In the genomic region with DNA sequence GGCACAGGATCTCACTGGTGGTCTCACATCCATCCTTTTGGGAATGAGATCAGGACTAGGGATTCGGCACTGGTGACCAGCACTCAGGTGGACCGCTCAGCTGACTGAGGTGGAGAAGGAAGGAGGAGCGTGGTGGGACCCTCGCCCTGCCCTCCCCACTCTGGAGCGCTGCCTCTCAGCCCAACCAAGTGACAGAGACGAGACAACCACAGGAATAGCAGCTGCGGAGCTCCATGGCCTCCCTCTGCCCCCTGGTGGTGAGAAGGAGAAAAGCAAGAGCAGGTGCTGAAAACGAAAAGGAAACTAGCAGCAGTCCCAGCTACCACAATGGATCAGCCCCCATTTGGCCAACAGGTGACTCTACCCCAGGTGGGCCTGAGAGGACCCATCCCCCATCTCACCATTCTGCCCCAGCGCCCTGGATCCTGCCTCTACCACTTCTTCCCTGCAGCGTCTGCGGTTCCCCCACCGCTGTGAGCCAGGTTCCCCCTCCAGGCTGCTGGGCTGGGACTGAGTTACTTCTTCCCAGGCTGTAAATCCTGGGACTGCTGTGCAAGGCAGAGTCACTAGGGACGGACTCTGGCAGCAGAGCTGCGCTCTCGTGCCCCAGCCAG, we compare ENCODE assay signal across 8 cellular contexts. TPM values are rescaled to one million over a fixed set of nuclear protein-coding genes. Genes with fewer than 3 reads are reported as not detected.
DNase-seq lines count a peak whose midpoint lies in the region; ATAC-seq, FAIRE-seq and TF ChIP-seq lines count a peak whose summit lies in the region.
"Not testable (repeated sequence)": the region's sequence is repeated elsewhere in the genome, so short reads cannot be mapped to it uniquely, and the experiment has no call there.

A gene with protein sequence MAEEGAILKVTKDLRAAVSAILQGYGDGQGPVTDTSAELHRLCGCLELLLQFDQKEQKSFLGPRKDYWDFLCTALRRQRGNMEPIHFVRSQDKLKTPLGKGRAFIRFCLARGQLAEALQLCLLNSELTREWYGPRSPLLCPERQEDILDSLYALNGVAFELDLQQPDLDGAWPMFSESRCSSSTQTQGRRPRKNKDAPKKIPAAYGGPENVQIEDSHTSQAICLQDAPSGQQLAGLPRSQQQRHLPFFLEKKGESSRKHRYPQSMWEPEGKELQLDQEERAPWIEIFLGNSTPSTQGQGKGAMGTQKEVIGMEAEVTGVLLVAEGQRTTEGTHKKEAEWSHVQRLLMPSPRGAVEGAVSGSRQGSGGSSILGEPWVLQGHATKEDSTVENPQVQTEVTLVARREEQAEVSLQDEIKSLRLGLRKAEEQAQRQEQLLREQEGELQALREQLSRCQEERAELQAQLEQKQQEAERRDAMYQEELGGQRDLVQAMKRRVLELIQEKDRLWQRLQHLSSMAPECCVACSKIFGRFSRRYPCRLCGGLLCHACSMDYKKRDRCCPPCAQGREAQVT (plus strand): TSS at position 533 of the 614 bp plus-strand sequence. CDS start 1,353 bp downstream, outside the sequence.

- H3K4me1 ChIP-seq in BLaER1: peaks cover 19% of the 10 kb centered on the region
- not testable (repeated sequence) for H3K4me1 ChIP-seq in HepG2 (ENCODE audit: insufficient read depth, low read length)

- H3K27me3 ChIP-seq in BLaER1: not testable (repeated sequence)
- peaks cover 9 to 62% of the 10 kb centered on the region in 2 experiments; a peak in 4 of 5 replicates for H3K27me3 ChIP-seq in HepG2 (ENCODE audit: control insufficient read depth in 1 of 2, insufficient read depth in 2 of 2, low read length in 2 of 2)

- WGBS in HepG2 (ENCODE audit: low lambda C conversion rate): 13% methylated on average over 14 of the region's 15 CpGs

- not testable (repeated sequence) for BruUV-seq in HepG2 (replicated peaks; lab: Mats Ljungman, UMichigan)

- CTCF ChIA-PET in HepG2 (lab: Yijun Ruan, JAX; ENCODE audit: low intra/inter-chr PET ratio, low total read pairs): interaction anchor here (1.1 kb wide), 1 partner anchor 283 kb away, joined by 4 read pairs; no protein-coding TSS in a partner anchor

- H3K9me3 Mint-ChIP-seq in activated CD4-positive, alpha-beta T cell treated with anti-CD3 and anti-CD28 coated beads, Interleukin-2, amount 10 ng/mL, durations not matched to agents 24 days and 14 days; dendritic cell treated with granulocyte-macrophage colony-stimulating factor and Interleukin-4, amounts not matched to agents 40 ng/mL and 50 ng/mL, for 4 days: not testable (repeated sequence)

- not testable (repeated sequence) for H3K36me3 Mint-ChIP-seq in activated CD4-positive, alpha-beta T cell treated with anti-CD3 and anti-CD28 coated beads, Interleukin-2, amount 10 ng/mL, durations not matched to agents 24 days and 14 days (ENCODE audit: low read depth)
- H3K36me3 Mint-ChIP-seq in dendritic cell treated with granulocyte-macrophage colony-stimulating factor and Interleukin-4, amounts not matched to agents 40 ng/mL and 50 ng/mL, for 4 days (ENCODE audit: low read depth): peaks cover 53% of the 10 kb centered on the region

- not testable (repeated sequence) for H3K4me3 ChIP-seq in BLaER1
- H3K4me3 ChIP-seq in HepG2 (replicated peaks in 1 of 3; ENCODE audit: insufficient read depth in 1 of 3, low read depth in 2 of 3, low read length in 3 of 3): peak within 1 kb of the TSS in 1 of 3 experiments; percentile 52; a peak in 1 of 6 replicates

- not testable (repeated sequence) for H3K9me3 ChIP-seq in BLaER1; HepG2 (ENCODE audit: low read length)

- H4K20me1 ChIP-seq in BLaER1; HepG2 (ENCODE audit: insufficient read depth, low read length): not testable (repeated sequence)

- not testable (repeated sequence) for H3K9ac ChIP-seq in BLaER1; HepG2 (ENCODE audit: insufficient read depth, low read depth, low read length)

- peak; percentile 98 for FAIRE-seq in HepG2 (lab: Jason Lieb, UNC)

- peaks cover 21% of the 10 kb centered on the region for H3K4me1 Mint-ChIP-seq in activated CD4-positive, alpha-beta T cell treated with anti-CD3 and anti-CD28 coated beads, Interleukin-2, amount 10 ng/mL, durations not matched to agents 24 days and 14 days
- H3K4me1 Mint-ChIP-seq in dendritic cell treated with granulocyte-macrophage colony-stimulating factor and Interleukin-4, amounts not matched to agents 40 ng/mL and 50 ng/mL, for 4 days (ENCODE audit: low read depth): peaks cover 95% of the 10 kb centered on the region

- H3K4me3 Mint-ChIP-seq in activated CD4-positive, alpha-beta T cell treated with anti-CD3 and anti-CD28 coated beads, Interleukin-2, amount 10 ng/mL, durations not matched to agents 24 days and 14 days: peak within 1 kb of the TSS; percentile 72
- H3K4me3 Mint-ChIP-seq in dendritic cell treated with granulocyte-macrophage colony-stimulating factor and Interleukin-4, amounts not matched to agents 40 ng/mL and 50 ng/mL, for 4 days: peak within 1 kb of the TSS; percentile 78

- TF ChIP-seq EP300 in HepG2 (IDR thresholded peaks at IDR 0.05; ENCODE audit: low read depth in 2 of 2, low read length in 2 of 2); HepG2 (CRISPR knock-in tag; IDR thresholded peaks at IDR 0.05; ENCODE audit: borderline replicate concordance): not testable (repeated sequence)

- not testable (repeated sequence) for TF ChIP-seq POLR2A in HepG2 (IDR thresholded peaks at IDR 0.05; ENCODE audit: insufficient read depth in 1 of 2, low read depth in 2 of 2, low read length in 2 of 2)

- DNase-seq in NCI-H524 treated with DMSO at 0.1 percent for 48 hours (lab: John Stamatoyannopoulos, UW) (peak; percentile 3), HepG2 (ENCODE audit: low spot score) (peak; percentile 64)
- DNase-seq in activated CD4-positive, alpha-beta T cell treated with anti-CD3 and anti-CD28 coated beads, Interleukin-2, amount 10 ng/mL, durations not matched to agents 24 days and 14 days: peak; percentile 92
- DNase-seq in stimulated activated CD4-positive, alpha-beta T cell treated with anti-CD3 and anti-CD28 coated beads, Interleukin-2, amount 100 ng/mL, for 4 hours (ENCODE audit: low read depth): peak; percentile 54

- not testable (repeated sequence) for H3K36me3 ChIP-seq in BLaER1; HepG2 (replicated peaks in 1 of 2; ENCODE audit: control insufficient read depth in 1 of 2, insufficient read depth in 2 of 2, low read length in 2 of 2)

- POLR2A ChIA-PET in HepG2 (lab: Yijun Ruan, JAX): not testable (repeated sequence)

- not testable (repeated sequence) for H2AFZ ChIP-seq in HepG2 (ENCODE audit: low read length)

- TF ChIP-seq CTCF in HepG2 (CRISPR knock-in tag; IDR thresholded peaks at IDR 0.05): peak; percentile 89

- H3K27ac ChIP-seq in BLaER1; HepG2 (ENCODE audit: extremely low read length, insufficient read depth, low read length): not testable (repeated sequence)

- peak within 1 kb of the TSS; percentile 13 for H3K27ac Mint-ChIP-seq in activated CD4-positive, alpha-beta T cell treated with anti-CD3 and anti-CD28 coated beads, Interleukin-2, amount 10 ng/mL, durations not matched to agents 24 days and 14 days
- peak within 1 kb of the TSS; percentile 93 for H3K27ac Mint-ChIP-seq in dendritic cell treated with granulocyte-macrophage colony-stimulating factor and Interleukin-4, amounts not matched to agents 40 ng/mL and 50 ng/mL, for 4 days

- H3K27me3 Mint-ChIP-seq in activated CD4-positive, alpha-beta T cell treated with anti-CD3 and anti-CD28 coated beads, Interleukin-2, amount 10 ng/mL, durations not matched to agents 24 days and 14 days; dendritic cell treated with granulocyte-macrophage colony-stimulating factor and Interleukin-4, amounts not matched to agents 40 ng/mL and 50 ng/mL, for 4 days: not testable (repeated sequence)

- ATAC-seq in GM19395 (IDR thresholded peaks at IDR 0.05; ENCODE audit: unreplicated experiment): peak; percentile 95
- ATAC-seq in HG03520 (IDR thresholded peaks at IDR 0.05; ENCODE audit: unreplicated experiment): peak; percentile 77
- ATAC-seq in HepG2: peak; percentile 77

- intact Hi-C loops in activated CD4-positive, alpha-beta T cell treated with anti-CD3 and anti-CD28 coated beads, Interleukin-2, amount 10 ng/mL, durations not matched to agents 24 days and 14 days (cut with micrococcal nuclease): loop anchor here (1.0 to 2.0 kb wide), 2 partner anchors 34 to 280 kb away; no protein-coding TSS in a partner anchor
- intact Hi-C loops in dendritic cell treated with granulocyte-macrophage colony-stimulating factor and Interleukin-4, amounts not matched to agents 40 ng/mL and 50 ng/mL, for 4 days (cut with micrococcal nuclease): loop anchor here (1.0 to 2.0 kb wide), 3 partner anchors 33 to 284 kb away; no protein-coding TSS in a partner anchor
- intact Hi-C loops in HepG2 (cut with micrococcal nuclease; ENCODE audit: unreplicated experiment): loop anchor here (2.0 kb wide), 1 partner anchor 284 kb away; no protein-coding TSS in a partner anchor

- H3K4me2 ChIP-seq in BLaER1: peak within 1 kb of the TSS; percentile 28; the same call in 1 of the 2 replicates
- peak within 1 kb of the TSS; percentile 63 for H3K4me2 ChIP-seq in HepG2 (ENCODE audit: low read depth, low read length)

- peak; percentile 35; the same call in 1 of the 2 replicates for TF ChIP-seq RAD21 in HepG2 (CRISPR knock-in tag; IDR thresholded peaks at IDR 0.05)

- in situ Hi-C loops in HepG2 (cut with HindIII; ENCODE audit: extremely low pct_ligation_motif_present, low pct_unique_long_range_greater_than_20kb): not testable (repeated sequence)

- not testable (repeated sequence) for H3K79me2 ChIP-seq in HepG2 (ENCODE audit: insufficient read depth, low read length)

RNA-seq across cellular contexts. Expression of the gene that starts here (rescaled TPM):
- 0.52 and 1.8 TPM in 2 replicates for total RNA-seq in activated CD4-positive, alpha-beta T cell treated with anti-CD3 and anti-CD28 coated beads, Interleukin-2, amount 10 ng/mL, durations not matched to agents 24 days and 14 days
- not detected in 2 replicates for total RNA-seq in HepG2 (2016; rRNA removed; fragmentation: Illumina TruSeq; extraction: Trizol)
- total RNA-seq in HepG2 (2016; cell fraction: cytosol; rRNA removed; fragmentation: Illumina TruSeq; extraction: Trizol; ENCODE audit: low read depth): not detected in 2 replicates
- not detected in 2 replicates for total RNA-seq in HepG2 (2016; cell fraction: insoluble cytoplasmic fraction; rRNA removed; fragmentation: Illumina TruSeq; extraction: Trizol)
- not detected in 2 replicates for total RNA-seq in HepG2 (2016; cell fraction: membrane; rRNA removed; fragmentation: Illumina TruSeq; extraction: Trizol)
- total RNA-seq in HepG2 (2016; cell fraction: nucleus; rRNA removed; fragmentation: Illumina TruSeq; extraction: Trizol): not detected in 2 replicates
- polyA plus RNA-seq in HepG2 (2011; rRNA removed): not detected in 2 replicates
- polyA plus RNA-seq in HepG2 (2011; cell fraction: cytosol; rRNA removed): not detected in 2 replicates
- polyA plus RNA-seq in HepG2 (2011; cell fraction: nucleus; rRNA removed): 0.05 and 0.19 TPM in 2 replicates
- not detected in 2 replicates for polyA plus RNA-seq in HepG2 (2012)
- not detected in 2 replicates for polyA plus RNA-seq in HepG2 (2016; cell fraction: cytosol; fragmentation: Illumina TruSeq; extraction: Trizol; ENCODE audit: low read depth)
- not detected in 2 replicates for polyA plus RNA-seq in HepG2 (2016; cell fraction: insoluble cytoplasmic fraction; fragmentation: Illumina TruSeq; extraction: Trizol; ENCODE audit: low read depth)
- polyA plus RNA-seq in HepG2 (2016; cell fraction: membrane; fragmentation: Illumina TruSeq; extraction: Trizol; ENCODE audit: low read depth): not detected in 2 replicates
- not detected in 2 replicates for polyA plus RNA-seq in HepG2 (2016; cell fraction: nucleus; fragmentation: Illumina TruSeq; extraction: Trizol; ENCODE audit: insufficient read depth, low read depth)
- polyA minus RNA-seq in HepG2 (2011; rRNA and poly(A)+ RNA removed; ENCODE audit: low replicate concordance): 0.33 TPM in 1 of 2 replicates, not detected in the other
- polyA minus RNA-seq in HepG2 (2011; cell fraction: cytosol; rRNA and poly(A)+ RNA removed): not detected in 2 replicates
- not detected in 2 replicates for polyA minus RNA-seq in HepG2 (2011; cell fraction: nucleus; rRNA and poly(A)+ RNA removed)

Comparison
In these comparisons a context has a peak if more than half of its experiments do, and no peak if none do; other contexts are left out.
1. Peak in DNase-seq, ATAC-seq and H3K4me2 ChIP-seq in HepG2; RNA of the gene not detected or under 1 TPM.
2. DNase-seq: peak in every context shown above with its lines; median percentile 92 in activated CD4-positive, alpha-beta T cell treated with anti-CD3 and anti-CD28 coated beads, Interleukin-2, amount 10 ng/mL, durations not matched to agents 24 days and 14 days; 64 in HepG2; 54 in stimulated activated CD4-positive, alpha-beta T cell treated with anti-CD3 and anti-CD28 coated beads, Interleukin-2, amount 100 ng/mL, for 4 hours; 3 in NCI-H524 treated with DMSO at 0.1 percent for 48 hours.